In genomic region chr18:3478262-3478978, GRCh38 we compare ENCODE assay signal across 19 cellular contexts. TPM values are rescaled to one million over a fixed set of nuclear protein-coding genes. Genes with fewer than 3 reads are reported as not detected.
DNase-seq lines count a peak whose midpoint lies in the region; ATAC-seq and TF ChIP-seq lines count a peak whose summit lies in the region.
"Had no signal": no experiment of that assay in that cellular context is flagged by ENCODE, and none has a peak within 500 bp of the region (broad histone marks: within the 10 kb centered on the region; RNA-seq: fewer than 3 reads in every experiment).

No MANE protein-coding gene starts in this region.

- H3K36me3 Mint-ChIP-seq in activated naive CD8-positive, alpha-beta T cell treated with anti-CD3 and anti-CD28 coated beads for 36 hours, result no peaks in the 10 kb centered on the region
- H3K36me3 Mint-ChIP-seq: activated naive CD8-positive, alpha-beta T cell treated with anti-CD3 and anti-CD28 coated beads, Interleukin-2, amount 10 ng/mL, durations not matched to agents 7 days and 5 days had no signal

- H3K4me3 Mint-ChIP-seq in activated naive CD8-positive, alpha-beta T cell treated with anti-CD3 and anti-CD28 coated beads for 36 hours, result no peak overlapping the region
- H3K4me3 Mint-ChIP-seq: activated B cell treated with CpG ODN at 0.5 μM for 24 hours; activated CD8-positive, alpha-beta T cell treated with anti-CD3 and anti-CD28 coated beads for 36 hours; activated naive CD8-positive, alpha-beta T cell treated with anti-CD3 and anti-CD28 coated beads, Interleukin-2, amount 10 ng/mL, durations not matched to agents 7 days and 5 days; naive B cell; T-helper 17 cell had no signal

- DNase-seq in AG20443 (ENCODE audit: low spot score) (peak; percentile 41), Kasumi-1 (lab: John Stamatoyannopoulos, UW) (peak; percentile 24 to 29), cerebellar cortex (ENCODE audit: low spot score) (peak; percentile 95), foreskin fibroblast (peak; percentile 66 to 74), NCI-H748 (lab: John Stamatoyannopoulos, UW; ENCODE audit: unreplicated experiment) (no peak), NCI-H187 (lab: John Stamatoyannopoulos, UW) (no peak)
- DNase-seq in activated naive CD8-positive, alpha-beta T cell treated with anti-CD3 and anti-CD28 coated beads for 36 hours, result no peak
- DNase-seq: activated B cell treated with CpG ODN at 0.5 μM for 24 hours; activated CD8-positive, alpha-beta T cell treated with anti-CD3 and anti-CD28 coated beads for 36 hours; activated naive CD8-positive, alpha-beta T cell treated with anti-CD3 and anti-CD28 coated beads, Interleukin-2, amount 10 ng/mL, durations not matched to agents 7 days and 5 days; effector CD8-positive, alpha-beta T cell; naive B cell; T-helper 17 cell had no signal

- no peaks in the 10 kb centered on the region for H3K27me3 Mint-ChIP-seq in activated naive CD8-positive, alpha-beta T cell treated with anti-CD3 and anti-CD28 coated beads for 36 hours

- H3K27ac Mint-ChIP-seq in activated naive CD8-positive, alpha-beta T cell treated with anti-CD3 and anti-CD28 coated beads for 36 hours, result no peak overlapping the region
- H3K27ac Mint-ChIP-seq: activated B cell treated with CpG ODN at 0.5 μM for 24 hours; activated CD8-positive, alpha-beta T cell treated with anti-CD3 and anti-CD28 coated beads for 36 hours; activated naive CD8-positive, alpha-beta T cell treated with anti-CD3 and anti-CD28 coated beads, Interleukin-2, amount 10 ng/mL, durations not matched to agents 7 days and 5 days; naive B cell; T-helper 17 cell had no signal

- no peak for TF ChIP-seq CTCF in foreskin fibroblast (IDR thresholded peaks at IDR 0.05; ENCODE audit: low read depth, low read length)

- no peak overlapping the region for H3K4me3 ChIP-seq in foreskin fibroblast (ENCODE audit: low read depth in 1 of 2, low read length in 2 of 2)
- H3K4me3 ChIP-seq: cardiac muscle cell, GM12878, lung, smooth muscle cell, suprapubic skin had no signal

- no peak for ATAC-seq in GM21423 (IDR thresholded peaks at IDR 0.05; ENCODE audit: unreplicated experiment)
- ATAC-seq: activated CD8-positive, alpha-beta T cell treated with anti-CD3 and anti-CD28 coated beads for 36 hours; GM12878; T-helper 17 cell had no signal

- H3K4me1 Mint-ChIP-seq in activated naive CD8-positive, alpha-beta T cell treated with anti-CD3 and anti-CD28 coated beads for 36 hours, result no peaks in the 10 kb centered on the region
- H3K4me1 Mint-ChIP-seq: activated B cell treated with CpG ODN at 0.5 μM for 24 hours; activated naive CD8-positive, alpha-beta T cell treated with anti-CD3 and anti-CD28 coated beads, Interleukin-2, amount 10 ng/mL, durations not matched to agents 7 days and 5 days; naive B cell had no signal

- H3K9me3 Mint-ChIP-seq in activated naive CD8-positive, alpha-beta T cell treated with anti-CD3 and anti-CD28 coated beads for 36 hours, result no peaks in the 10 kb centered on the region
- H3K9me3 Mint-ChIP-seq: activated naive CD8-positive, alpha-beta T cell treated with anti-CD3 and anti-CD28 coated beads, Interleukin-2, amount 10 ng/mL, durations not matched to agents 7 days and 5 days had no signal

RNA-seq across cellular contexts. Expression of gene TGIF1, which starts 28.4 kb away (rescaled TPM):
- 10 to 100 TPM; 18.8 to 21.2 TPM for total RNA-seq in activated naive CD8-positive, alpha-beta T cell treated with anti-CD3 and anti-CD28 coated beads for 36 hours

Comparison
In these comparisons a context has a peak if more than half of its experiments do, and no peak if none do; other contexts are left out.
1. DNase-seq: peak in AG20443 (single experiment), Kasumi-1 (2 of 2), cerebellar cortex (single experiment) and foreskin fibroblast (2 of 2); none in NCI-H748 (single experiment), activated naive CD8-positive, alpha-beta T cell treated with anti-CD3 and anti-CD28 coated beads for 36 hours (single experiment) and NCI-H187 (0 of 2).